ENCODE assay signal across 16 cellular contexts in the genomic region with DNA sequence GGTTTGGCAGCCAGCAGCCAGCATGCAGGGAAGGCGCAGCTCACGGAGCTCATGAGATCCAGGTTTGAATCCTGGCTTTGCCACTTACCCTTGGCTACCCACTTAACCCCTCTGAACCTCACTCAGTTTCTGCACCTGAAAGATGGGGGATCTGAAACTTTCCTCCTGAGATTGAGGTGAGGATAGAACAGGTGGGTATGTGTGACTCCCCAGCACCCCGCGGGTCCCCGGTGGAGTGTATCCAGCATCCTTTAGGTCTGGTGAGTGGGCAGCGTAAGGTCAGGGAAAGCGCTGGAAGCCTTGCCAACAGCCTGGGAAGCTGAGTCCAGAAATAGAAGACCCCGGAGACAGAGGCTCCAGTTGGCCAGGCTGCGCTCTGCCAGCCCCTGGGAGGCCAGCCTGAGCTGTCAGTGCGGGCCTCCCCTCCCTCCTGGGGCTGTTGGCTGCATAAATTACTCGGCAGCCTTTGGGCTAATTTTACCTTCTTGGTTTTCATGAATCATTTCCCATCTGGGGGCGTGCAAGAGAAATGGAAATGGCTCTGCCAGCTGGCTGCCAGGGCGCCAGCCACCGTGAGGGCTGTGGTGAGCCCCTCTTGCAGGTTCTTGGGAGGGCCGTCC. TPM values are rescaled to one million over a fixed set of nuclear protein-coding genes. Genes with fewer than 3 reads are reported as not detected.
DNase-seq lines count a peak whose midpoint lies in the region; ATAC-seq and TF ChIP-seq lines count a peak whose summit lies in the region.
"Had no signal": no experiment of that assay in that cellular context is flagged by ENCODE, and none has a peak within 500 bp of the region (broad histone marks: within the 10 kb centered on the region; RNA-seq: fewer than 3 reads in every experiment).

No MANE protein-coding gene starts in this region.

- intact Hi-C loops in posterior cingulate gyrus (cut with DNase I) = no loop called here
- intact Hi-C loops in right lobe of liver (cut with DNase I) = no loop called here

- H3K4me1 ChIP-seq in MM.1S (ENCODE audit: low read length) (no peaks in the 10 kb centered on the region), right lobe of liver (peaks cover 0 to 16% (median 5%) of the 10 kb centered on the region in 4 donors)

- H3F3A ChIP-seq in MM.1S (ENCODE audit: insufficient read depth, low read length) = no peaks in the 10 kb centered on the region

- H3K79me2 ChIP-seq in MM.1S (ENCODE audit: low read length) = no peaks in the 10 kb centered on the region

- H4K20me1 ChIP-seq in MM.1S (ENCODE audit: insufficient read depth, low read length) = no peaks in the 10 kb centered on the region

- no peak overlapping the region for H2AFZ ChIP-seq in MM.1S (ENCODE audit: low read length)

- H3K9me3 ChIP-seq in MM.1S (replicated peaks; ENCODE audit: insufficient read depth, low read length) (no peaks in the 10 kb centered on the region), right lobe of liver (no peaks in the 10 kb centered on the region)
- H3K9me3 ChIP-seq: breast epithelium had no signal

- H3K36me3 ChIP-seq in MM.1S (replicated peaks; ENCODE audit: insufficient read depth, low read length) (no peaks in the 10 kb centered on the region), right lobe of liver (no peaks in the 10 kb centered on the region)
- H3K36me3 ChIP-seq: breast epithelium had no signal

- H3K27me3 ChIP-seq in MM.1S (replicated peaks; ENCODE audit: insufficient read depth, low read length) (no peaks in the 10 kb centered on the region), right lobe of liver (no peaks in the 10 kb centered on the region)
- H3K27me3 ChIP-seq: breast epithelium had no signal

- TF ChIP-seq CTCF in MM.1S (IDR thresholded peaks at IDR 0.05; ENCODE audit: low read length) (no peak), right lobe of liver (IDR thresholded peaks at IDR 0.05) (no peak)

- DNase-seq in COLO829 (ENCODE audit: low spot score) (peak; percentile 45), M059J (ENCODE audit: low read depth) (peak; percentile 67), cerebellum (ENCODE audit: low spot score) (peak; percentile 74), posterior cingulate gyrus (peak in 8 of 10 donors; percentile 37 to 94 (median 61)), NCI-H1436 treated with DMSO at 0.1 percent for 48 hours (lab: John Stamatoyannopoulos, UW) (no peak), MM.1S (no peak), right lobe of liver (no peak)
- DNase-seq: activated CD8-positive, alpha-beta memory T cell treated with anti-CD3 and anti-CD28 coated beads, Interleukin-2, amount 10 ng/mL, durations not matched to agents 7 days and 5 days; natural killer cell; NCI-H187 treated with DMSO at 0.1 percent for 48 hours; OCI-M1; stimulated activated CD4-positive, alpha-beta T cell treated with anti-CD3 and anti-CD28 coated beads, Interleukin-12 subunit alpha, Interleukin-12 subunit beta, amount 100 ng/mL, for 4 hours; T-helper 9 cell had no signal

- WGBS in right lobe of liver (ENCODE audit: insufficient coverage, low coverage, low lambda C conversion rate, missing lambda C conversion rate) = 62% methylated on average over 8 of the region's 15 CpGs

- ATAC-seq in right lobe of liver (no peak), GM21367 (IDR thresholded peaks at IDR 0.05; ENCODE audit: unreplicated experiment) (no peak)
- ATAC-seq: activated CD8-positive, alpha-beta memory T cell treated with anti-CD3 and anti-CD28 coated beads, Interleukin-2, amount 10 ng/mL, durations not matched to agents 7 days and 5 days; esophagus mucosa; natural killer cell had no signal

- H3K4me2 ChIP-seq in MM.1S (ENCODE audit: low read depth, low read length) = no peak overlapping the region

- no peak overlapping the region for H3K9ac ChIP-seq in MM.1S (ENCODE audit: low read length)

- H3K27ac ChIP-seq in MM.1S (ENCODE audit: low read length) (no peak overlapping the region), right lobe of liver (no peak overlapping the region)
- H3K27ac ChIP-seq: breast epithelium had no signal

- H3K4me3 ChIP-seq in MM.1S (ENCODE audit: low read length) (no peak overlapping the region), right lobe of liver (no peak overlapping the region)
- H3K4me3 ChIP-seq: breast epithelium had no signal

- H3K9me2 ChIP-seq in MM.1S (replicated peaks; ENCODE audit: insufficient read depth, low read length) = no peaks in the 10 kb centered on the region

- TF ChIP-seq POLR2A in right lobe of liver (IDR thresholded peaks at IDR 0.05) = no peak

RNA-seq across cellular contexts. Expression of a gene that starts 17.6 kb away (rescaled TPM):
- 3.5 and 6.1 TPM in 2 replicates for total RNA-seq in M059J (2014; rRNA removed; shearing (Covaris generic))
- 10.9 TPM for total RNA-seq in cerebellum
- total RNA-seq in right lobe of liver = 1 to 10 TPM; 1.4 to 4.1 (median 3.8) TPM

Comparison
In these comparisons a context has a peak if more than half of its experiments do, and no peak if none do; other contexts are left out.
1. DNase-seq: peak in COLO829 (single experiment), M059J (single experiment), cerebellum (single experiment) and posterior cingulate gyrus (8 of 10); none in NCI-H1436 treated with DMSO at 0.1 percent for 48 hours (single experiment), MM.1S (single experiment) and right lobe of liver (0 of 3).